ENCODE assay signal across 33 cellular contexts in genomic region chr5:157972579-157972978, GRCh38.
"Had no signal": no experiment of that assay in that cellular context is flagged by ENCODE, and none has a peak within 500 bp of the region (broad histone marks: within the 10 kb centered on the region; RNA-seq: fewer than 3 reads in every experiment).

No MANE protein-coding gene starts in this region.

- H3K27ac ChIP-seq: adrenal gland, body of pancreas, epithelial cell of prostate, esophagus squamous epithelium, WERI-Rb-1 had no signal

- H3K4me1 Mint-ChIP-seq: activated CD4-positive, alpha-beta T cell treated with anti-CD3 and anti-CD28 coated beads for 36 hours; activated CD4-positive, alpha-beta T cell treated with anti-CD3 and anti-CD28 coated beads, Interleukin-2, amount 10 ng/mL, durations not matched to agents 24 days and 14 days; activated CD8-positive, alpha-beta memory T cell treated with anti-CD3 and anti-CD28 coated beads, Interleukin-2, amount 10 ng/mL, durations not matched to agents 7 days and 5 days; activated naive CD4-positive, alpha-beta T cell treated with anti-CD3 and anti-CD28 coated beads, Interleukin-2, amount 50 U/mL, for 24 hours; activated naive CD8-positive, alpha-beta T cell treated with anti-CD3 and anti-CD28 coated beads for 36 hours; activated naive CD8-positive, alpha-beta T cell treated with anti-CD3 and anti-CD28 coated beads, Interleukin-2, amount 50 U/mL, for 24 hours; T-helper 17 cell had no signal

- H3K27me3 ChIP-seq: adrenal gland, body of pancreas, esophagus squamous epithelium, gastroesophageal sphincter had no signal

- DNase-seq: activated CD4-positive, alpha-beta memory T cell treated with anti-CD3 and anti-CD28 coated beads for 36 hours; activated CD4-positive, alpha-beta T cell treated with anti-CD3 and anti-CD28 coated beads for 36 hours; activated CD4-positive, alpha-beta T cell treated with anti-CD3 and anti-CD28 coated beads, Interleukin-2, amount 10 ng/mL, durations not matched to agents 24 days and 14 days; activated CD4-positive, CD25-positive, alpha-beta regulatory T cell; activated CD4-positive, CD25-positive, alpha-beta regulatory T cell treated with anti-CD3 and anti-CD28 coated beads, Interleukin-2, amount 50 U/mL, for 72 hours; activated CD8-positive, alpha-beta memory T cell treated with anti-CD3 and anti-CD28 coated beads, Interleukin-2, amount 10 ng/mL, durations not matched to agents 7 days and 5 days; activated CD8-positive, alpha-beta memory T cell treated with anti-CD3 and anti-CD28 coated beads, Interleukin-2, amount 50 U/mL, for 4 hours; activated CD8-positive, alpha-beta T cell treated with anti-CD3 and anti-CD28 coated beads, Interleukin-2, amount 10 ng/mL, durations not matched to agents 7 days and 5 days; activated effector memory CD4-positive, alpha-beta T cell treated with anti-CD3 and anti-CD28 coated beads, Interleukin-2, amount 50 U/mL, for 16 hours; activated naive CD4-positive, alpha-beta T cell treated with anti-CD3 and anti-CD28 coated beads for 36 hours; activated naive CD8-positive, alpha-beta T cell treated with anti-CD3 and anti-CD28 coated beads for 36 hours; activated naive CD8-positive, alpha-beta T cell treated with anti-CD3 and anti-CD28 coated beads, Interleukin-2, amount 50 U/mL, for 24 hours; activated T-cell treated with anti-CD3 and anti-CD28 coated beads, Interleukin-2, amount 50 U/mL, for 1 hour; activated T-cell treated with anti-CD3 and anti-CD28 coated beads, Interleukin-2, amount 50 U/mL, for 48 hours; adrenal gland; aorta; body of pancreas; caudate nucleus; cortex of kidney; dermis blood vessel endothelial cell; effector CD8-positive, alpha-beta T cell; esophagus squamous epithelium; foreskin melanocyte; T-helper 1 cell; T-helper 17 cell; T1000; WERI-Rb-1 had no signal

- ATAC-seq: activated CD4-positive, alpha-beta T cell treated with anti-CD3 and anti-CD28 coated beads for 36 hours; activated CD8-positive, alpha-beta memory T cell treated with anti-CD3 and anti-CD28 coated beads, Interleukin-2, amount 10 ng/mL, durations not matched to agents 7 days and 5 days; activated CD8-positive, alpha-beta T cell treated with anti-CD3 and anti-CD28 coated beads, Interleukin-2, amount 10 ng/mL, durations not matched to agents 7 days and 5 days; activated naive CD8-positive, alpha-beta T cell treated with anti-CD3 and anti-CD28 coated beads, Interleukin-2, amount 50 U/mL, for 24 hours; body of pancreas; gastroesophageal sphincter; T-helper 17 cell had no signal

- H3K9me3 Mint-ChIP-seq: activated CD4-positive, alpha-beta memory T cell treated with anti-CD3 and anti-CD28 coated beads for 36 hours; activated CD4-positive, alpha-beta T cell treated with anti-CD3 and anti-CD28 coated beads, Interleukin-2, amount 10 ng/mL, durations not matched to agents 24 days and 14 days; activated naive CD4-positive, alpha-beta T cell treated with anti-CD3 and anti-CD28 coated beads for 36 hours; activated naive CD4-positive, alpha-beta T cell treated with anti-CD3 and anti-CD28 coated beads, Interleukin-2, amount 50 U/mL, for 24 hours; activated naive CD8-positive, alpha-beta T cell treated with anti-CD3 and anti-CD28 coated beads for 36 hours; activated naive CD8-positive, alpha-beta T cell treated with anti-CD3 and anti-CD28 coated beads, Interleukin-2, amount 50 U/mL, for 24 hours; activated T-helper 1 cell treated with anti-CD3 and anti-CD28 coated beads, Interleukin-12 subunit alpha, Interleukin-12 subunit beta, Interleukin-2, Interleukin-4 antibody, amounts not matched to agents 30 ng/mL and 10 ng/mL and 1 ng/mL, durations not matched to agents 14 hours and 24 hours and 36 hours; activated T-helper 2 cell treated with anti-CD3 and anti-CD28 coated beads, Interferon-gamma antibody, Interleukin-2, Interleukin-4, amounts not matched to agents 10 μg/mL and 5 μg/mL and 100 μg/mL, durations not matched to agents 14 hours and 24 hours and 36 hours; T-helper 2 cell treated with Interferon-gamma antibody and Interleukin-4, amounts not matched to agents 5 μg/mL and 100 μg/mL, for 36 hours had no signal

- H3K4me3 ChIP-seq: adrenal gland, body of pancreas, esophagus squamous epithelium, gastroesophageal sphincter had no signal

- H3K4me1 ChIP-seq: adrenal gland, body of pancreas, esophagus squamous epithelium had no signal

- H3K27ac Mint-ChIP-seq: activated CD4-positive, alpha-beta memory T cell treated with anti-CD3 and anti-CD28 coated beads for 36 hours; activated CD4-positive, alpha-beta T cell treated with anti-CD3 and anti-CD28 coated beads for 36 hours; activated CD4-positive, alpha-beta T cell treated with anti-CD3 and anti-CD28 coated beads, Interleukin-2, amount 10 ng/mL, durations not matched to agents 24 days and 14 days; activated CD8-positive, alpha-beta memory T cell treated with anti-CD3 and anti-CD28 coated beads, Interleukin-2, amount 10 ng/mL, durations not matched to agents 7 days and 5 days; activated CD8-positive, alpha-beta T cell treated with anti-CD3 and anti-CD28 coated beads, Interleukin-2, amount 10 ng/mL, durations not matched to agents 7 days and 5 days; activated naive CD4-positive, alpha-beta T cell treated with anti-CD3 and anti-CD28 coated beads for 36 hours; activated naive CD4-positive, alpha-beta T cell treated with anti-CD3 and anti-CD28 coated beads, Interleukin-2, amount 50 U/mL, for 24 hours; activated naive CD8-positive, alpha-beta T cell treated with anti-CD3 and anti-CD28 coated beads for 36 hours; activated naive CD8-positive, alpha-beta T cell treated with anti-CD3 and anti-CD28 coated beads, Interleukin-2, amount 50 U/mL, for 24 hours; activated T-helper 1 cell treated with anti-CD3 and anti-CD28 coated beads, Interleukin-12 subunit alpha, Interleukin-12 subunit beta, Interleukin-2, Interleukin-4 antibody, amounts not matched to agents 30 ng/mL and 10 ng/mL and 1 ng/mL, durations not matched to agents 14 hours and 24 hours and 36 hours; activated T-helper 2 cell treated with anti-CD3 and anti-CD28 coated beads, Interferon-gamma antibody, Interleukin-2, Interleukin-4, amounts not matched to agents 10 μg/mL and 5 μg/mL and 100 μg/mL, durations not matched to agents 14 hours and 24 hours and 36 hours; T-helper 17 cell; T-helper 2 cell treated with Interferon-gamma antibody and Interleukin-4, amounts not matched to agents 5 μg/mL and 100 μg/mL, for 36 hours had no signal

- H3K36me3 Mint-ChIP-seq: activated CD4-positive, alpha-beta memory T cell treated with anti-CD3 and anti-CD28 coated beads for 36 hours; activated CD8-positive, alpha-beta memory T cell treated with anti-CD3 and anti-CD28 coated beads, Interleukin-2, amount 10 ng/mL, durations not matched to agents 7 days and 5 days; activated naive CD4-positive, alpha-beta T cell treated with anti-CD3 and anti-CD28 coated beads, Interleukin-2, amount 50 U/mL, for 24 hours; activated naive CD8-positive, alpha-beta T cell treated with anti-CD3 and anti-CD28 coated beads for 36 hours had no signal

- H3K4me3 Mint-ChIP-seq: activated CD4-positive, alpha-beta memory T cell treated with anti-CD3 and anti-CD28 coated beads for 36 hours; activated CD4-positive, alpha-beta T cell treated with anti-CD3 and anti-CD28 coated beads for 36 hours; activated CD4-positive, alpha-beta T cell treated with anti-CD3 and anti-CD28 coated beads, Interleukin-2, amount 10 ng/mL, durations not matched to agents 24 days and 14 days; activated CD8-positive, alpha-beta memory T cell treated with anti-CD3 and anti-CD28 coated beads, Interleukin-2, amount 10 ng/mL, durations not matched to agents 7 days and 5 days; activated CD8-positive, alpha-beta T cell treated with anti-CD3 and anti-CD28 coated beads, Interleukin-2, amount 10 ng/mL, durations not matched to agents 7 days and 5 days; activated naive CD4-positive, alpha-beta T cell treated with anti-CD3 and anti-CD28 coated beads for 36 hours; activated naive CD4-positive, alpha-beta T cell treated with anti-CD3 and anti-CD28 coated beads, Interleukin-2, amount 50 U/mL, for 24 hours; activated naive CD8-positive, alpha-beta T cell treated with anti-CD3 and anti-CD28 coated beads for 36 hours; activated naive CD8-positive, alpha-beta T cell treated with anti-CD3 and anti-CD28 coated beads, Interleukin-2, amount 50 U/mL, for 24 hours; activated T-helper 1 cell treated with anti-CD3 and anti-CD28 coated beads, Interleukin-12 subunit alpha, Interleukin-12 subunit beta, Interleukin-2, Interleukin-4 antibody, amounts not matched to agents 30 ng/mL and 10 ng/mL and 1 ng/mL, durations not matched to agents 14 hours and 24 hours and 36 hours; T-helper 17 cell; T-helper 2 cell treated with Interferon-gamma antibody and Interleukin-4, amounts not matched to agents 5 μg/mL and 100 μg/mL, for 36 hours had no signal

- H3K36me3 ChIP-seq: adrenal gland, esophagus squamous epithelium, gastroesophageal sphincter, WERI-Rb-1 had no signal

- H3K9me3 ChIP-seq: adrenal gland, body of pancreas, esophagus squamous epithelium, gastroesophageal sphincter had no signal
